ENCODE assay signal across 19 cellular contexts in the genomic region with DNA sequence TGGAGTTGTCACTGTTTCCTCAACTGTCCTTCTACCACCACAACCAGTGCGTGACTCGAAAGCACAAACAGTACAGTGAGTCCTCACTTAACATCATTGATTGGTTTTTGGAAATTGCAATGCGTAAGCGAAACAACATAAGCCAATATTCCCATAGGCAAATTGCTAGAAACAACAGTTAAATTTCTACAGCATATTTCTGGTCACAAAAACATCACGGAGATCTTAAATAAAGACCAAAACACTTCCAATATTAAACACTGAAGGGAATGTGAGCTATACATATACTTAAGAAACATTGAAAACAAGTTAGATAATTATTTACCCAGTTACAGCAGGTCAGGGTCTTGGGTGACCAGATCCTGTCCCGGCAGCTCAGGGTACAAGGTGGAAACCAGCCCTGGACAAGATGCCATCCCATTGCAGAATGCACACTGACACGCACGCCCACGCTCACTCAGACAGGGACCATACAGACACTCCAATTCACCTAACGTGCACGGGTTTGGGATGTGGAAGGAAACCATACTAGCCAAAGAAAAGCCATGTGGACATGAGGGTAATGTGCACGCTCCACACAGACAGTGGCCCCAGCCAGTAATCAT. TPM values are rescaled to one million over a fixed set of nuclear protein-coding genes. Genes with fewer than 3 reads are reported as not detected.
"Had no signal": no experiment of that assay in that cellular context is flagged by ENCODE, and none has a peak within 500 bp of the region (broad histone marks: within the 10 kb centered on the region; RNA-seq: fewer than 3 reads in every experiment).

No MANE protein-coding gene starts in this region.

- H3K27ac Mint-ChIP-seq: activated naive CD8-positive, alpha-beta T cell treated with anti-CD3 and anti-CD28 coated beads, Interleukin-2, amount 10 ng/mL, durations not matched to agents 7 days and 5 days had no signal

- H3K4me3 Mint-ChIP-seq: activated naive CD8-positive, alpha-beta T cell treated with anti-CD3 and anti-CD28 coated beads, Interleukin-2, amount 10 ng/mL, durations not matched to agents 7 days and 5 days had no signal

- ATAC-seq: activated CD4-positive, CD25-positive, alpha-beta regulatory T cell treated with anti-CD3 and anti-CD28 coated beads, Interleukin-2, amount 50 U/mL, for 24 hours had no signal

- H3K9me3 Mint-ChIP-seq: activated naive CD8-positive, alpha-beta T cell treated with anti-CD3 and anti-CD28 coated beads, Interleukin-2, amount 10 ng/mL, durations not matched to agents 7 days and 5 days had no signal

- DNase-seq: activated CD4-positive, alpha-beta T cell treated with anti-CD3 and anti-CD28 coated beads for 4 hours; activated naive CD4-positive, alpha-beta T cell treated with anti-CD3 and anti-CD28 coated beads, Interleukin-2, amount 50 U/mL, for 16 hours; activated naive CD8-positive, alpha-beta T cell treated with anti-CD3 and anti-CD28 coated beads, Interleukin-2, amount 10 ng/mL, durations not matched to agents 7 days and 5 days; activated T-cell treated with anti-CD3 and anti-CD28 coated beads, Interleukin-2, amount 50 U/mL, for 1 hour; anterior cingulate cortex; NCI-H1092; NCI-H1417; NCI-H1930; NCI-H2107; NCI-H345; NCI-H510A treated with DMSO at 0.1 percent for 48 hours; Peyer's patch; Right ventricle myocardium superior; SJCRH30; SK-N-SH; T-helper 1 cell had no signal

- H3K36me3 Mint-ChIP-seq: activated naive CD8-positive, alpha-beta T cell treated with anti-CD3 and anti-CD28 coated beads, Interleukin-2, amount 10 ng/mL, durations not matched to agents 7 days and 5 days had no signal

RNA-seq across cellular contexts. Expression of a gene that starts 4.7 kb away (rescaled TPM):
- total RNA-seq: activated naive CD8-positive, alpha-beta T cell treated with anti-CD3 and anti-CD28 coated beads, Interleukin-2, amount 10 ng/mL, durations not matched to agents 7 days and 5 days; MCF 10A; Peyer's patch; Right ventricle myocardium superior; SJCRH30; T-helper 2 cell treated with Interferon-gamma antibody and Interleukin-4, amounts not matched to agents 100 ng/mL and 5 ng/mL, for 36 hours had no signal

RNA-seq across cellular contexts. Expression of a gene that starts 47.4 kb away (rescaled TPM):
- total RNA-seq: MCF 10A had no signal
